1 cellular context compared by ENCODE assay signal in the genomic region with DNA sequence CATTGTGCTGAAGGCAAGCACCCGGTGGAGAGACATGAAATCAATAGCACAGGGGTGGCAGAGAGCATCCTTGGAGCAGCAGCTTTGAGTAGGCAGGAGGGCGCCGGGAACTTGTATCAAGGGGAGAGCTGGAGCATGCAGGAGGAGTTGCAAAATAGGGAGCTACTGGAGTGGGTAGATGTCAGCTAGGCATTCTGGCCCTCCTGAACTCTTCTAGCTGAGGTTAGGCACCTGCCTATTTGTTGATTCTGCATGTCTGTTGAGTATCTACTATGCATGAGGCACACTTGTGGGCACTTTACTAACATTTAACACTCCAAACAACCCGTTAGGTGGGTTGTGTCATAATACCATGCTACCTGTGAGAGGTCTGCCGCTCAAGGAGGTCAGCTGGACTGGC. TPM values are rescaled to one million over a fixed set of nuclear protein-coding genes. Genes with fewer than 3 reads are reported as not detected.
"Had no signal": no experiment of that assay in that cellular context is flagged by ENCODE, and none has a peak within 500 bp of the region (broad histone marks: within the 10 kb centered on the region; RNA-seq: fewer than 3 reads in every experiment).

No MANE protein-coding gene starts in this region.

RNA-seq across cellular contexts. Expression of gene MAGEH1, which starts 7.5 kb away (rescaled TPM):
- total RNA-seq: PC-9 had no signal

RNA-seq across cellular contexts. Expression of gene USP51, which starts 30.2 kb away (rescaled TPM):
- total RNA-seq: PC-9 had no signal
